ENCODE assay signal across 22 cellular contexts in the genomic region with DNA sequence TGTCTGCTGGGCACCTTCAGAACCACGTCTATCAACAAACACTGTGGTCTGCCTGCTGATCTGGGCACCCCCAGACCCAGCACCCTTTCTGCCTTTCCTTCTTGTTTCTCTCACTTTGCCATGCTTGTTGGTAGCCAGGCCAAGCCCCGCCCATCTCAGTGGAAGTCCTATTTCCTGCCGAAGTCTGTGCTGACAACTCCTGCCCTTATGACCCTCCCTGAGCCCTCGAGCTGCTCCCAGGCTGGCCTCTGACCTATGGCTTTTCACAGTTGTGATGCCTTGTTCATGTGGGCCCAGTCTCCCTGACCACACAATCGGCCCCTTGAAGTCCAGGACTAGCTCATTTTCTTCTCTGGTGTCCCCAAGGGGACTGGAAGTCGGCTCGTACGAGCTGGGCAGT.
DNase-seq lines count a peak whose midpoint lies in the region; ATAC-seq and TF ChIP-seq lines count a peak whose summit lies in the region.
"Had no signal": no experiment of that assay in that cellular context is flagged by ENCODE, and none has a peak within 500 bp of the region (broad histone marks: within the 10 kb centered on the region; RNA-seq: fewer than 3 reads in every experiment).

No MANE protein-coding gene starts in this region.

- H3K4me1 Mint-ChIP-seq in WTC11 (peaks cover 33% of the 10 kb centered on the region), nephron (peaks cover 45% of the 10 kb centered on the region)

- intact Hi-C loops in left cardiac atrium (cut with DNase I) = no loop called here

- no peaks in the 10 kb centered on the region for H3K36me3 Mint-ChIP-seq in WTC11
- H3K36me3 Mint-ChIP-seq in nephron (ENCODE audit: low read depth) = peaks cover 4% of the 10 kb centered on the region

- H3K4me3 Mint-ChIP-seq in WTC11 (no peak overlapping the region), nephron (peak overlapping the region in 2 of 3 experiments; percentile 14 to 37)

- H3K27ac Mint-ChIP-seq in WTC11 (no peak overlapping the region), nephron (peak overlapping the region; percentile 63 to 72 (median 71))
- H3K27ac Mint-ChIP-seq: activated T-helper 2 cell treated with anti-CD3 and anti-CD28 coated beads, Interferon-gamma antibody, Interleukin-2, Interleukin-4, amounts not matched to agents 10 μg/mL and 5 μg/mL and 100 μg/mL, durations not matched to agents 14 hours and 24 hours and 36 hours had no signal

- H3K27me3 Mint-ChIP-seq in WTC11 (ENCODE audit: low read depth) (peaks cover 7% of the 10 kb centered on the region), nephron (ENCODE audit: low read depth) (peaks cover 41% of the 10 kb centered on the region)

- CTCF ChIA-PET in WTC11 (lab: Charles Lee) = interaction anchor here (0.7 to 2.1 kb wide), 3 partner anchors 141 to 239 kb away, joined by 3 to 9 read pairs (median 4); no protein-coding TSS in a partner anchor

- peak; percentile 56 for ATAC-seq in WTC11
- peak; percentile 26 to 30 for ATAC-seq in left cardiac atrium
- no peak for ATAC-seq in omental fat pad (ENCODE audit: low FRiP score)
- no peak for ATAC-seq in esophagus mucosa
- ATAC-seq: gastrocnemius medialis had no signal

- no peak for TF ChIP-seq CTCF in WTC11 (IDR thresholded peaks at IDR 0.05)
- TF ChIP-seq CTCF in nephron (IDR thresholded peaks at IDR 0.05; ENCODE audit: unreplicated experiment in 3 of 3) = no peak
- no peak for TF ChIP-seq CTCF in omental fat pad (IDR thresholded peaks at IDR 0.05)

- POLR2A ChIA-PET in WTC11 (lab: Charles Lee) = no interaction called here

- H3K9me3 Mint-ChIP-seq in WTC11 = no peaks in the 10 kb centered on the region
- no peaks in the 10 kb centered on the region for H3K9me3 Mint-ChIP-seq in nephron
- H3K9me3 Mint-ChIP-seq: activated T-helper 2 cell treated with anti-CD3 and anti-CD28 coated beads, Interferon-gamma antibody, Interleukin-2, Interleukin-4, amounts not matched to agents 10 μg/mL and 5 μg/mL and 100 μg/mL, durations not matched to agents 14 hours and 24 hours and 36 hours had no signal

- DNase-seq in ELF-1 (ENCODE audit: low read depth, low spot score) = peak; percentile 68
- DNase-seq in WTC11 (ENCODE audit: low spot score) = peak; percentile 29
- peak; percentile 30 for DNase-seq in left cardiac atrium
- DNase-seq in omental fat pad (ENCODE audit: low spot score) = no peak
- no peak for DNase-seq in HK-2 (ENCODE audit: unreplicated experiment)
- DNase-seq: ACHN; activated CD4-positive, alpha-beta T cell treated with anti-CD3 and anti-CD28 coated beads, Interleukin-2, amount 50 U/mL, for 48 hours; activated CD8-positive, alpha-beta memory T cell treated with anti-CD3 and anti-CD28 coated beads, Interleukin-2, amount 50 U/mL, for 48 hours; Calu3; gastrocnemius medialis; H7; mammary epithelial cell; NCI-H1694 treated with DMSO at 0.1 percent for 48 hours; NCI-H69; occipital lobe; SK-N-SH; small intestine; stimulated activated CD4-positive, alpha-beta T cell treated with anti-CD3 and anti-CD28 coated beads, Interleukin-2, amount 100 ng/mL, for 24 hours; T-helper 2 cell had no signal

TF ChIP-seq in WTC11, 78 proteins besides CTCF, POLR2A, EP300 and RAD21:
- TF ChIP-seq ZNF671 (CRISPR knock-in tag; IDR thresholded peaks at IDR 0.05) = no peak
TF ChIP-seq in WTC11: peak in this region for 0.

Comparison
In these comparisons a context has a peak if more than half of its experiments do, and no peak if none do; other contexts are left out.
1. DNase-seq: peak in ELF-1 (single experiment), WTC11 (single experiment) and left cardiac atrium (single experiment); none in omental fat pad (single experiment) and HK-2 (single experiment).
2. ATAC-seq: peak in WTC11 (single experiment) and left cardiac atrium (2 of 2); none in omental fat pad (single experiment) and esophagus mucosa (single experiment).